Comparison of ENCODE assay signal across 28 cellular contexts in the genomic region with DNA sequence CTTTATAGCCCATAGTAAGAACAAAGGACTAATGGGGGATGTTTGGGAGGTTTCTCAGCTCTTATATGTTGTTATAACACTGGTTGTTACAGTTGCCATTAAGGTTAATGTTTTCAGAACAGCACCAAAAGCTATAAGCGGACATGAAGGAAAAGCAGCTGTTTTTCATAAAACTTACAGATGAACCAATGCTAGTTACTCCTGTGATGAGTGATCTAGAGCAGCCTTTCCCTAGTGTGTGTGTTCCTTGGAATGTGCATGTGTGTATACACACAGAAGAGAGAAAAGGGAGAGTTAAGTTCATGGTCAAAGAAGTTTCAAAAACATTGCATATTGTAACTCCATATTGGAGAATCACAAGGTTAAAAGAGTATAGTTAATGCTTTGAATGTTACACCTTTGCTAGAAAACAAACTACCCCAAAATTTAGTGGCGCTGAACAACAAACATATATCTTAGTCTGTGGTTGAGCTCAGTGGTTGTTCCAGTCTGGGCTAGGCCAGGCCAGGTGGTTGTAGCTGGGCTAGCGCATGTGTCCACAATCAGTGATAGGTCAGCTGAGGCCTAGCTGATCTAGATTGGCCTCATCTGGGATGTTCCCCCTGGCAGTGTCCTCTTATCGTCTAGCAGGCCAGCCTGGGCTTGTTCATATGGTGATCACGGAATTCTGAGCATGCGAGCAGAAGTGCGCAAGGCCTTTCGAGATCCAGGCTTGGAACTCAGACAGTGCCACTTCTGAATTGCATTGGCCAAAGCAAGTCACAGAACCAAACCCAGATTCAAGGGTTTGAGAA.
DNase-seq lines count a peak whose midpoint lies in the region; TF ChIP-seq lines count a peak whose summit lies in the region.
"Had no signal": no experiment of that assay in that cellular context is flagged by ENCODE, and none has a peak within 500 bp of the region (broad histone marks: within the 10 kb centered on the region; RNA-seq: fewer than 3 reads in every experiment).

No MANE protein-coding gene starts in this region.

- no peak overlapping the region for H2BK12ac ChIP-seq in neuronal stem cell (ENCODE audit: low read length)

- H3K9ac ChIP-seq in fibroblast of lung (ENCODE audit: insufficient read depth, low read length), result no peak overlapping the region
- H3K9ac ChIP-seq in neuronal stem cell (ENCODE audit: low read depth, low read length, poor library complexity), result no peak overlapping the region

- no peak overlapping the region for H2AFZ ChIP-seq in fibroblast of lung (ENCODE audit: low read length)
- no peak overlapping the region for H2AFZ ChIP-seq in neuronal stem cell (ENCODE audit: low read length)

- no peak overlapping the region for H2BK120ac ChIP-seq in neuronal stem cell (ENCODE audit: low read depth, low read length)

- H2BK15ac ChIP-seq in neuronal stem cell (ENCODE audit: low read length), result no peak overlapping the region

- no peaks in the 10 kb centered on the region for H3K9me3 Mint-ChIP-seq in type B pancreatic cell
- H3K9me3 Mint-ChIP-seq: activated CD4-positive, alpha-beta T cell treated with anti-CD3 and anti-CD28 coated beads, Interleukin-2, amount 10 ng/mL, durations not matched to agents 7 days and 5 days; activated T-cell treated with anti-CD3 and anti-CD28 coated beads, Interleukin-2, amount 50 U/mL, for 72 hours; CD4-positive, alpha-beta T cell; effector memory CD8-positive, alpha-beta T cell had no signal

- no peaks in the 10 kb centered on the region for H3K79me2 ChIP-seq in fibroblast of lung (ENCODE audit: control insufficient read depth, insufficient read depth, low read length)

- no peaks in the 10 kb centered on the region for H3K36me3 Mint-ChIP-seq in type B pancreatic cell
- H3K36me3 Mint-ChIP-seq: activated CD8-positive, alpha-beta memory T cell treated with anti-CD3 and anti-CD28 coated beads, Interleukin-2, amount 10 ng/mL, durations not matched to agents 7 days and 5 days had no signal

- no peaks in the 10 kb centered on the region for H3K36me3 ChIP-seq in fibroblast of lung (ENCODE audit: control insufficient read depth, insufficient read depth, low read length)
- H3K36me3 ChIP-seq in neuronal stem cell (replicated peaks in 1 of 2; ENCODE audit: control insufficient read depth in 2 of 2, insufficient read depth in 2 of 2, low read length in 2 of 2), result no peaks in the 10 kb centered on the region
- H3K36me3 ChIP-seq: breast epithelium, WERI-Rb-1 had no signal

- H3K4me1 Mint-ChIP-seq in type B pancreatic cell (ENCODE audit: unreplicated experiment), result peaks cover 69% of the 10 kb centered on the region

- DNase-seq in AG08396 (ENCODE audit: low spot score) (peak; percentile 21), HFF-Myc (ENCODE audit: extremely low read depth, low read depth) (peak; percentile 19), fibroblast of lung (ENCODE audit: low read depth in 2 of 2) (peak; percentile 45 to 59), neuronal stem cell (ENCODE audit: low spot score) (no peak), COR-L47 (lab: John Stamatoyannopoulos, UW) (no peak), NCI-H2227 treated with DMSO at 0.1 percent for 48 hours (lab: John Stamatoyannopoulos, UW) (no peak), Kasumi-1 (lab: John Stamatoyannopoulos, UW) (no peak), type B pancreatic cell (ENCODE audit: extremely low spot score, unreplicated experiment) (no peak)
- DNase-seq: activated CD4-positive, alpha-beta T cell treated with anti-CD3 and anti-CD28 coated beads, Interleukin-2, amount 10 ng/mL, durations not matched to agents 7 days and 5 days; activated CD8-positive, alpha-beta memory T cell treated with anti-CD3 and anti-CD28 coated beads, Interleukin-2, amount 10 ng/mL, durations not matched to agents 7 days and 5 days; activated naive CD4-positive, alpha-beta T cell treated with Interleukin-2 at 50 U/mL for 16 hours; activated T-cell treated with anti-CD3 and anti-CD28 coated beads, Interleukin-2, amount 50 U/mL, for 72 hours; amniotic stem cell; CD4-positive, alpha-beta T cell; DMS 273 treated with DMSO at 0.1 percent for 48 hours; effector memory CD8-positive, alpha-beta T cell; glutamatergic neuron; Karpas-422; MV-4-11; NCI-H146; NCI-H2171; NCI-H526; nucleus accumbens; stimulated activated CD4-positive, alpha-beta T cell treated with anti-CD3 and anti-CD28 coated beads, Interleukin-1b, Interleukin-23, amount 100 ng/mL, for 48 hours; T-helper 2 cell; WERI-Rb-1 had no signal

- H4K91ac ChIP-seq in neuronal stem cell (ENCODE audit: low read depth, low read length, poor library complexity), result no peak overlapping the region

- H3K14ac ChIP-seq in neuronal stem cell (ENCODE audit: low read length), result no peak overlapping the region

- H3K4me3 ChIP-seq in HFF-Myc (replicated peaks; ENCODE audit: low read depth, low read length) (no peak overlapping the region), fibroblast of lung (replicated peaks in 1 of 4; ENCODE audit: control extremely low read depth in 1 of 4, insufficient read depth in 1 of 4, low read depth in 3 of 4, low read length in 4 of 4) (no peak overlapping the region), neuronal stem cell (ENCODE audit: low read length in 2 of 2) (no peak overlapping the region)
- H3K4me3 ChIP-seq: breast epithelium, skin epidermis had no signal

- H2AK5ac ChIP-seq in neuronal stem cell (ENCODE audit: low read depth, low read length), result no peak overlapping the region

- H3K27me3 Mint-ChIP-seq in type B pancreatic cell, result no peaks in the 10 kb centered on the region
- H3K27me3 Mint-ChIP-seq: activated CD4-positive, alpha-beta T cell treated with anti-CD3 and anti-CD28 coated beads, Interleukin-2, amount 10 ng/mL, durations not matched to agents 7 days and 5 days; activated CD8-positive, alpha-beta memory T cell treated with anti-CD3 and anti-CD28 coated beads, Interleukin-2, amount 10 ng/mL, durations not matched to agents 7 days and 5 days; CD4-positive, alpha-beta T cell; effector memory CD8-positive, alpha-beta T cell had no signal

- no peak overlapping the region for H3K4me3 Mint-ChIP-seq in type B pancreatic cell
- H3K4me3 Mint-ChIP-seq: activated CD4-positive, alpha-beta T cell treated with anti-CD3 and anti-CD28 coated beads, Interleukin-2, amount 10 ng/mL, durations not matched to agents 7 days and 5 days; activated CD8-positive, alpha-beta memory T cell treated with anti-CD3 and anti-CD28 coated beads, Interleukin-2, amount 10 ng/mL, durations not matched to agents 7 days and 5 days; activated T-cell treated with anti-CD3 and anti-CD28 coated beads, Interleukin-2, amount 50 U/mL, for 72 hours; CD4-positive, alpha-beta T cell; effector memory CD8-positive, alpha-beta T cell had no signal

- peak overlapping the region; percentile 3 for H3K18ac ChIP-seq in neuronal stem cell (ENCODE audit: low read length)

- no CpG with 5 or more reads among the region's 8 CpGs for WGBS in neuronal stem cell (ENCODE audit: extremely low coverage in 2 of 2, insufficient read length in 2 of 2, insufficient replicate concordance in 1 of 2), 2 donors

- no peak overlapping the region for H4K8ac ChIP-seq in neuronal stem cell (ENCODE audit: low read depth, low read length)

- no peak overlapping the region for H3K4me2 ChIP-seq in fibroblast of lung (ENCODE audit: extremely low read depth, insufficient read depth, low read length)
- no peak overlapping the region for H3K4me2 ChIP-seq in neuronal stem cell (ENCODE audit: insufficient read depth, low read length, poor library complexity, severe bottlenecking)

- H3K27ac ChIP-seq in fibroblast of lung (ENCODE audit: insufficient read depth, low read length), result no peak overlapping the region
- H3K27ac ChIP-seq in neuronal stem cell (replicated peaks; ENCODE audit: low read length), result no peak overlapping the region
- H3K27ac ChIP-seq: WERI-Rb-1 had no signal

- H4K20me1 ChIP-seq in fibroblast of lung (ENCODE audit: control insufficient read depth, extremely low read depth, insufficient read depth, low read length), result no peaks in the 10 kb centered on the region

- H3K79me1 ChIP-seq in neuronal stem cell (ENCODE audit: low read depth, low read length), result no peaks in the 10 kb centered on the region

- no peaks in the 10 kb centered on the region for H3K27me3 ChIP-seq in fibroblast of lung (ENCODE audit: control insufficient read depth, insufficient read depth, low read length)
- H3K27me3 ChIP-seq in neuronal stem cell (ENCODE audit: control insufficient read depth in 3 of 3, insufficient read depth in 3 of 3, low read depth in 1 of 3, low read length in 3 of 3), result no peaks in the 10 kb centered on the region

- no peak overlapping the region for H3K4ac ChIP-seq in neuronal stem cell (ENCODE audit: low read length)

- no peak for TF ChIP-seq CTCF in HFF-Myc (IDR thresholded peaks at IDR 0.05; ENCODE audit: low read depth, low read length, missing control alignments)
- no peak for TF ChIP-seq CTCF in fibroblast of lung (conservative IDR thresholded peaks at IDR 0.05 in 1 of 2, IDR thresholded peaks at IDR 0.05 in 1 of 2; ENCODE audit: low read depth in 1 of 2, low read length in 2 of 2)
- no peak for TF ChIP-seq CTCF in type B pancreatic cell (conservative IDR thresholded peaks at IDR 0.05)

- H2BK5ac ChIP-seq in neuronal stem cell (ENCODE audit: low read length), result no peak overlapping the region

- H3K4me1 ChIP-seq in fibroblast of lung (ENCODE audit: control insufficient read depth, extremely low read depth, insufficient read depth, low read length) (peaks cover 4% of the 10 kb centered on the region), neuronal stem cell (ENCODE audit: control insufficient read depth in 2 of 2, insufficient read depth in 1 of 2, low read depth in 1 of 2, low read length in 2 of 2) (peaks cover 6 to 16% of the 10 kb centered on the region in 2 donors)
- H3K4me1 ChIP-seq: breast epithelium had no signal

- no peaks in the 10 kb centered on the region for H3K9me3 ChIP-seq in fibroblast of lung (ENCODE audit: control insufficient read depth, insufficient read depth, low read depth, low read length)
- H3K9me3 ChIP-seq in neuronal stem cell (replicated peaks in 1 of 2; ENCODE audit: control insufficient read depth in 2 of 2, insufficient read depth in 1 of 2, low read depth in 1 of 2, low read length in 2 of 2), result no peaks in the 10 kb centered on the region
- H3K9me3 ChIP-seq: breast epithelium had no signal

- no peak overlapping the region for H3K27ac Mint-ChIP-seq in type B pancreatic cell
- H3K27ac Mint-ChIP-seq: activated CD4-positive, alpha-beta T cell treated with anti-CD3 and anti-CD28 coated beads, Interleukin-2, amount 10 ng/mL, durations not matched to agents 7 days and 5 days; activated CD8-positive, alpha-beta memory T cell treated with anti-CD3 and anti-CD28 coated beads, Interleukin-2, amount 10 ng/mL, durations not matched to agents 7 days and 5 days; activated T-cell treated with anti-CD3 and anti-CD28 coated beads, Interleukin-2, amount 50 U/mL, for 72 hours; CD4-positive, alpha-beta T cell; effector memory CD8-positive, alpha-beta T cell had no signal

- H3K23ac ChIP-seq in neuronal stem cell (ENCODE audit: low read depth, low read length, poor library complexity), result no peak overlapping the region

Comparison
In these comparisons a context has a peak if more than half of its experiments do, and no peak if none do; other contexts are left out.
1. DNase-seq: peak in AG08396 (single experiment), HFF-Myc (single experiment) and fibroblast of lung (2 of 2); none in neuronal stem cell (single experiment), COR-L47 (single experiment), NCI-H2227 treated with DMSO at 0.1 percent for 48 hours (single experiment), Kasumi-1 (0 of 2) and type B pancreatic cell (single experiment).